1 cellular context compared by ENCODE assay signal in genomic region chr7:75965617-75966016, GRCh38.
TF ChIP-seq lines count a peak whose summit lies in the region.

No MANE protein-coding gene starts in this region.

TF ChIP-seq in GM23338, 12 proteins besides CTCF, POLR2A, EP300 and RAD21 (continued from another document):
- TF ChIP-seq REST (IDR thresholded peaks at IDR 0.05; ENCODE audit: unreplicated experiment), result no peak
- no peak for TF ChIP-seq CREB1 (CRISPR knock-in tag; IDR thresholded peaks at IDR 0.05; ENCODE audit: low read depth)
- TF ChIP-seq EZH2phosphoT487 (IDR thresholded peaks at IDR 0.05; ENCODE audit: unreplicated experiment), result no peak
- no peak for TF ChIP-seq ETS1 (IDR thresholded peaks at IDR 0.05)
- no peak for TF ChIP-seq ZNF462 (CRISPR knock-in tag; IDR thresholded peaks at IDR 0.05)
- no peak for TF ChIP-seq JUNB (IDR thresholded peaks at IDR 0.05; ENCODE audit: unreplicated experiment)
- TF ChIP-seq NANOG (IDR thresholded peaks at IDR 0.05; ENCODE audit: borderline replicate concordance), result no peak
- TF ChIP-seq POLR2AphosphoS5 (IDR thresholded peaks at IDR 0.05; ENCODE audit: low read depth), result no peak
